In the genomic region with DNA sequence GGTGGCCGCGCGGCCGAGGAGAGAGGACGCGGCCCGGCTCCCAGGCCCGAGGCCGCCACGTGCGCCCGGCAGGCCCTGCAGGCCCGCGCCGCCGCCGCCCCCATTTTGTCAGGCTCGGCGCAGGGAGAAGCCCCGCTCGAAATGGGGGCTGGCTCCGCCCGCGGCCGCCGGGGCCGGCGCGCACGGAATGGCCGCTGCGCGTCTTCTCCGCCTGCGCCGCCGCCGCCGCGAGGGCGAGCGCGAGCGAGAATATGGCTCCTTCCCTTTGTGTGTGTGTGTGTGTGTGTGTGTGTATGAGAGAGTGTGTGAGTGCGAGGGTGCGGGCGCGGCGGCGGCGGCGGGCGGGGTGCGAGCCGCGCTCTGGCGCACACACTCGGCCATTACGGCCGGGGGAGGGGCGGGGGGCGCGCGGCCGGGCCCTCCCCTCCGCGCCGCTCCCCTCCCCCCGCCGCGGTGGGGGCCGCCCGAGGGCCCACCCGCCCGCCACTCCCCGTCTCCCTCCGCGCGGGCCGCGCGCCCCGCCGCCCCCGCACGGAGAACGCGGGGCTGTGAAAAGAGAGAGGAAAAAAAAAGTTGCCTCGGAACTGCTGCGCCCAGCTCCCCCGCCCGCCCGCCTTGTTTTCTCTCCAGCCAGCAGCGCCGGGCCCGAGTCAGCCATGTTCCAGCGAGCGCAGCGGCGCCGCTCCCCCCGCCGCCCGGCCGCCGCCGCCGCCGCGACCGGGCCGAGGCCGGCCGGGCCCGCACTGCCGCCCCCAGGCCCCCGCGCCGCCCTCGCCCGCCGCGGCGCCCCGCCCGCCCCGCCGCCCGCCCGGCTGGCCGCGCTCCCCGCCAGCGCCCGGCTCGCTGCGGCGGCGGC, we compare ENCODE assay signal across 8 cellular contexts. TPM values are rescaled to one million over a fixed set of nuclear protein-coding genes. Genes with fewer than 3 reads are reported as not detected.
DNase-seq lines count a peak whose midpoint lies in the region; ATAC-seq and TF ChIP-seq lines count a peak whose summit lies in the region.

No MANE protein-coding gene starts in this region.

- H3K9ac ChIP-seq in ES-I3 (ENCODE audit: low read depth, low read length), result peak overlapping the region; percentile 99

- no peak overlapping the region for H2AFZ ChIP-seq in GM23338

- peak overlapping the region; percentile 96 for H3K4me3 Mint-ChIP-seq in GM23338
- peak overlapping the region; percentile 90 for H3K4me3 Mint-ChIP-seq in T-helper 17 cell

- H3K27me3 ChIP-seq in GM23338 (ENCODE audit: insufficient read depth), result no peaks in the 10 kb centered on the region

- H3K9me3 Mint-ChIP-seq in GM23338, result peaks cover 13% of the 10 kb centered on the region

- DNase-seq in GM23338 (ENCODE audit: low spot score) (peak; percentile 67), M059J (ENCODE audit: low read depth) (peak; percentile 68), T-helper 17 cell (peak; percentile 66 to 75 (median 70)), anterior cingulate cortex (lab: John Stamatoyannopoulos, UW) (peak; percentile 13 to 89 (median 78)), hepatic stellate cell (ENCODE audit: low spot score) (peak; percentile 68), retinal pigment epithelial cell (ENCODE audit: low read depth) (peak; percentile 35)

- peaks cover 17% of the 10 kb centered on the region; the same call in 1 of the 2 replicates for H4K20me1 ChIP-seq in GM23338 (replicated peaks; ENCODE audit: insufficient read depth)

- peaks cover 32% of the 10 kb centered on the region for H3K79me2 ChIP-seq in GM23338 (replicated peaks; ENCODE audit: insufficient read depth)

- no peak for TF ChIP-seq CTCF in GM23338 (conservative IDR thresholded peaks at IDR 0.05; ENCODE audit: low read depth in 2 of 2)
- TF ChIP-seq CTCF in retinal pigment epithelial cell (conservative IDR thresholded peaks at IDR 0.05; ENCODE audit: low read depth, low read length), result no peak

- no peaks in the 10 kb centered on the region for H3K9me2 ChIP-seq in GM23338 (ENCODE audit: insufficient read depth)

- peak overlapping the region; percentile 61 for H3K27ac ChIP-seq in GM23338 (ENCODE audit: low read depth)

- peaks cover 16% of the 10 kb centered on the region; the same call in 1 of the 2 replicates for H3F3A ChIP-seq in GM23338 (replicated peaks; ENCODE audit: low read depth)

- H3K4me1 Mint-ChIP-seq in GM23338 (peaks cover 15% of the 10 kb centered on the region; the same call in 2 of the 3 replicates), T-helper 17 cell (peaks cover 27% of the 10 kb centered on the region)

- H3K9me3 ChIP-seq in ES-I3 (ENCODE audit: control insufficient read depth, insufficient read depth, low read length), result no peaks in the 10 kb centered on the region
- no peaks in the 10 kb centered on the region for H3K9me3 ChIP-seq in T-helper 17 cell (ENCODE audit: control insufficient read depth, low read length, poor library complexity, severe bottlenecking)

- peak overlapping the region; percentile 76; the same call in 1 of the 2 replicates for H3K4me2 ChIP-seq in GM23338

- H3K36me3 Mint-ChIP-seq in GM23338 (ENCODE audit: low read depth) (peaks cover 46% of the 10 kb centered on the region), T-helper 17 cell (ENCODE audit: low read depth) (peaks cover 7% of the 10 kb centered on the region)

- ATAC-seq in GM23338, result peak; percentile 7; the same call in 2 of the 3 replicates
- peak; percentile 54 for ATAC-seq in T-helper 17 cell
- ATAC-seq in GM19328 (IDR thresholded peaks at IDR 0.05; ENCODE audit: unreplicated experiment), result no peak

- peaks cover 12% of the 10 kb centered on the region; the same call in 1 of the 2 replicates for H3K4me1 ChIP-seq in ES-I3 (ENCODE audit: insufficient read depth, low read length)
- peaks cover 10% of the 10 kb centered on the region; the same call in 1 of the 2 replicates for H3K4me1 ChIP-seq in GM23338 (ENCODE audit: insufficient read depth)

- H3K27ac Mint-ChIP-seq in GM23338, result peak overlapping the region; percentile 99
- peak overlapping the region; percentile 94 for H3K27ac Mint-ChIP-seq in T-helper 17 cell

- H3K4me3 ChIP-seq in GM23338, result peak overlapping the region; percentile 68
- H3K4me3 ChIP-seq in retinal pigment epithelial cell (ENCODE audit: low read length), result peak overlapping the region; percentile 76

- H3K36me3 ChIP-seq in ES-I3 (ENCODE audit: insufficient read depth, low read length), result peaks cover 18% of the 10 kb centered on the region
- peaks cover 23% of the 10 kb centered on the region for H3K36me3 ChIP-seq in GM23338 (ENCODE audit: insufficient read depth)

- H3K27me3 Mint-ChIP-seq in GM23338 (ENCODE audit: insufficient read depth, low read depth, poor library complexity) (peaks cover 16% of the 10 kb centered on the region), T-helper 17 cell (no peaks in the 10 kb centered on the region)

TF ChIP-seq in GM23338, 12 proteins besides CTCF, POLR2A, EP300 and RAD21 (continues in another document):
- no peak for TF ChIP-seq EZH2phosphoT487 (IDR thresholded peaks at IDR 0.05; ENCODE audit: unreplicated experiment)
- TF ChIP-seq, protein P1, sequence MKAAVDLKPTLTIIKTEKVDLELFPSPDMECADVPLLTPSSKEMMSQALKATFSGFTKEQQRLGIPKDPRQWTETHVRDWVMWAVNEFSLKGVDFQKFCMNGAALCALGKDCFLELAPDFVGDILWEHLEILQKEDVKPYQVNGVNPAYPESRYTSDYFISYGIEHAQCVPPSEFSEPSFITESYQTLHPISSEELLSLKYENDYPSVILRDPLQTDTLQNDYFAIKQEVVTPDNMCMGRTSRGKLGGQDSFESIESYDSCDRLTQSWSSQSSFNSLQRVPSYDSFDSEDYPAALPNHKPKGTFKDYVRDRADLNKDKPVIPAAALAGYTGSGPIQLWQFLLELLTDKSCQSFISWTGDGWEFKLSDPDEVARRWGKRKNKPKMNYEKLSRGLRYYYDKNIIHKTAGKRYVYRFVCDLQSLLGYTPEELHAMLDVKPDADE (IDR thresholded peaks at IDR 0.05), result no peak
- TF ChIP-seq, protein P2, sequence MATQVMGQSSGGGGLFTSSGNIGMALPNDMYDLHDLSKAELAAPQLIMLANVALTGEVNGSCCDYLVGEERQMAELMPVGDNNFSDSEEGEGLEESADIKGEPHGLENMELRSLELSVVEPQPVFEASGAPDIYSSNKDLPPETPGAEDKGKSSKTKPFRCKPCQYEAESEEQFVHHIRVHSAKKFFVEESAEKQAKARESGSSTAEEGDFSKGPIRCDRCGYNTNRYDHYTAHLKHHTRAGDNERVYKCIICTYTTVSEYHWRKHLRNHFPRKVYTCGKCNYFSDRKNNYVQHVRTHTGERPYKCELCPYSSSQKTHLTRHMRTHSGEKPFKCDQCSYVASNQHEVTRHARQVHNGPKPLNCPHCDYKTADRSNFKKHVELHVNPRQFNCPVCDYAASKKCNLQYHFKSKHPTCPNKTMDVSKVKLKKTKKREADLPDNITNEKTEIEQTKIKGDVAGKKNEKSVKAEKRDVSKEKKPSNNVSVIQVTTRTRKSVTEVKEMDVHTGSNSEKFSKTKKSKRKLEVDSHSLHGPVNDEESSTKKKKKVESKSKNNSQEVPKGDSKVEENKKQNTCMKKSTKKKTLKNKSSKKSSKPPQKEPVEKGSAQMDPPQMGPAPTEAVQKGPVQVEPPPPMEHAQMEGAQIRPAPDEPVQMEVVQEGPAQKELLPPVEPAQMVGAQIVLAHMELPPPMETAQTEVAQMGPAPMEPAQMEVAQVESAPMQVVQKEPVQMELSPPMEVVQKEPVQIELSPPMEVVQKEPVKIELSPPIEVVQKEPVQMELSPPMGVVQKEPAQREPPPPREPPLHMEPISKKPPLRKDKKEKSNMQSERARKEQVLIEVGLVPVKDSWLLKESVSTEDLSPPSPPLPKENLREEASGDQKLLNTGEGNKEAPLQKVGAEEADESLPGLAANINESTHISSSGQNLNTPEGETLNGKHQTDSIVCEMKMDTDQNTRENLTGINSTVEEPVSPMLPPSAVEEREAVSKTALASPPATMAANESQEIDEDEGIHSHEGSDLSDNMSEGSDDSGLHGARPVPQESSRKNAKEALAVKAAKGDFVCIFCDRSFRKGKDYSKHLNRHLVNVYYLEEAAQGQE (IDR thresholded peaks at IDR 0.05; ENCODE audit: unreplicated experiment), result no peak
- TF ChIP-seq CREB1 (CRISPR knock-in tag; IDR thresholded peaks at IDR 0.05; ENCODE audit: low read depth), result no peak

RNA-seq across cellular contexts. Expression of a gene that starts 1.0 kb away (rescaled TPM):
- 712 and 727 TPM in 2 replicates for total RNA-seq in GM23338 (2014; rRNA removed; shearing (Covaris generic))
- 2,890 and 2,970 TPM in 2 replicates for polyA plus RNA-seq in GM23338 (2016; fragmentation: Nextera tagmentation; extraction: Ambion mirVana)
- 610 and 697 TPM in 2 replicates for total RNA-seq in M059J (2014; rRNA removed; shearing (Covaris generic))
- 100 to 1,000 TPM; 285 to 308 TPM for total RNA-seq in T-helper 17 cell

RNA-seq across cellular contexts. Expression of a gene that starts 42.4 kb away (rescaled TPM):
- not detected in 2 replicates for total RNA-seq in GM23338 (2014; rRNA removed; shearing (Covaris generic))
- polyA plus RNA-seq in GM23338 (2016; fragmentation: Nextera tagmentation; extraction: Ambion mirVana), result 0.21 TPM in 1 of 2 replicates, not detected in the other
- not detected in 2 replicates for total RNA-seq in M059J (2014; rRNA removed; shearing (Covaris generic))
- total RNA-seq in T-helper 17 cell, result not detected
